ENCODE assay signal across 27 cellular contexts in genomic region chr2:145511946-145512345, GRCh38.
"Had no signal": no experiment of that assay in that cellular context is flagged by ENCODE, and none has a peak within 500 bp of the region (broad histone marks: within the 10 kb centered on the region; RNA-seq: fewer than 3 reads in every experiment).

No MANE protein-coding gene starts in this region.

- H3K4me1 Mint-ChIP-seq: nephron progenitor cell; stimulated activated effector memory CD8-positive, alpha-beta T cell treated with anti-CD3 and anti-CD28 coated beads, Interleukin-12 subunit alpha, Interleukin-12 subunit beta, amount 100 ng/mL, for 72 hours; stimulated activated naive B cell treated with anti-CD40 and anti-IgM and Interleukin-4, amounts not matched to agents 10 μg/mL and 1 μg/mL and 100 μg/mL, for 72 hours had no signal

- DNase-seq: nephron progenitor cell; nucleus accumbens; pancreas; right cardiac atrium; right lobe of liver; sigmoid colon; small intestine; stimulated activated CD4-positive, alpha-beta T cell treated with anti-CD3 and anti-CD28 coated beads, Interleukin-15, amount 100 ng/mL, for 24 hours; stimulated activated CD4-positive, alpha-beta T cell treated with anti-CD3 and anti-CD28 coated beads, Interleukin-2, amount 100 ng/mL, for 24 hours; stimulated activated CD4-positive, alpha-beta T cell treated with anti-CD3 and anti-CD28 coated beads, Interleukin-2, amount 100 ng/mL, for 48 hours; stimulated activated CD4-positive, alpha-beta T cell treated with anti-CD3 and anti-CD28 coated beads, Interleukin-4, amount 100 ng/mL, for 24 hours; stimulated activated naive B cell treated with anti-CD40 and anti-IgM and Interleukin-4, amounts not matched to agents 10 μg/mL and 1 μg/mL and 100 μg/mL, for 72 hours; stimulated activated naive CD4-positive, alpha-beta T cell treated with Interleukin-2 at 50 U/mL for 16 hours; stomach; thyroid gland; trophoblast cell; upper lobe of left lung had no signal

- FAIRE-seq: urothelium cell line had no signal

- H3K36me3 Mint-ChIP-seq: natural killer cell treated with Interleukin-12 subunit alpha and Interleukin-12 subunit beta and Interleukin-15 and Interleukin-18, amount 100 ng/mL, for 72 hours; stimulated activated effector memory CD8-positive, alpha-beta T cell treated with anti-CD3 and anti-CD28 coated beads, Interleukin-12 subunit alpha, Interleukin-12 subunit beta, amount 100 ng/mL, for 72 hours; stimulated activated naive B cell treated with anti-CD40 and anti-IgM and Interleukin-4, amounts not matched to agents 10 μg/mL and 1 μg/mL and 100 μg/mL, for 72 hours had no signal

- H3K27ac Mint-ChIP-seq: natural killer cell treated with Interleukin-12 subunit alpha and Interleukin-12 subunit beta and Interleukin-15 and Interleukin-18, amount 100 ng/mL, for 72 hours; nephron progenitor cell; stimulated activated effector memory CD8-positive, alpha-beta T cell treated with anti-CD3 and anti-CD28 coated beads, Interleukin-12 subunit alpha, Interleukin-12 subunit beta, amount 100 ng/mL, for 72 hours; stimulated activated naive B cell treated with anti-CD40 and anti-IgM and Interleukin-4, amounts not matched to agents 10 μg/mL and 1 μg/mL and 100 μg/mL, for 72 hours; stimulated activated naive CD8-positive, alpha-beta T cell treated with anti-CD3 and anti-CD28 coated beads, Interleukin-15, Interleukin-2, amounts not matched to agents 100 ng/mL and 50 ng/mL, for 24 hours had no signal

- H3K4me3 Mint-ChIP-seq: natural killer cell treated with Interleukin-12 subunit alpha and Interleukin-12 subunit beta and Interleukin-15 and Interleukin-18, amount 100 ng/mL, for 72 hours; nephron progenitor cell; neural crest cell; stimulated activated effector memory CD8-positive, alpha-beta T cell treated with anti-CD3 and anti-CD28 coated beads, Interleukin-12 subunit alpha, Interleukin-12 subunit beta, amount 100 ng/mL, for 72 hours; stimulated activated naive B cell treated with anti-CD40 and anti-IgM and Interleukin-4, amounts not matched to agents 10 μg/mL and 1 μg/mL and 100 μg/mL, for 72 hours; stimulated activated naive CD8-positive, alpha-beta T cell treated with anti-CD3 and anti-CD28 coated beads, Interleukin-15, Interleukin-2, amounts not matched to agents 100 ng/mL and 50 ng/mL, for 24 hours had no signal

- H3K4me1 ChIP-seq: pancreas, prostate gland, right lobe of liver, sigmoid colon, stomach, thyroid gland, tibial nerve, upper lobe of left lung, vagina had no signal

- ATAC-seq: natural killer cell treated with Interleukin-12 subunit alpha and Interleukin-12 subunit beta and Interleukin-15 and Interleukin-18, amount 100 ng/mL, for 72 hours; pancreas; right cardiac atrium; right lobe of liver; stimulated activated effector memory CD8-positive, alpha-beta T cell treated with anti-CD3 and anti-CD28 coated beads, Interleukin-12 subunit alpha, Interleukin-12 subunit beta, amount 100 ng/mL, for 72 hours; stimulated activated naive B cell treated with anti-CD40 and anti-IgM and Interleukin-4, amounts not matched to agents 10 μg/mL and 1 μg/mL and 100 μg/mL, for 72 hours had no signal

- H3K4me3 ChIP-seq: pancreas, prostate gland, right lobe of liver, sigmoid colon, stomach, thoracic aorta, thyroid gland, tibial nerve, upper lobe of left lung, vagina had no signal

- H3K27ac ChIP-seq: neutrophil, pancreas, prostate gland, right lobe of liver, sigmoid colon, stomach, thoracic aorta, thyroid gland, tibial nerve, upper lobe of left lung, vagina had no signal

- H3K27me3 Mint-ChIP-seq: stimulated activated naive B cell treated with anti-CD40 and anti-IgM and Interleukin-4, amounts not matched to agents 10 μg/mL and 1 μg/mL and 100 μg/mL, for 72 hours; stimulated activated naive CD8-positive, alpha-beta T cell treated with anti-CD3 and anti-CD28 coated beads, Interleukin-15, Interleukin-2, amounts not matched to agents 100 ng/mL and 50 ng/mL, for 24 hours had no signal

- H3K36me3 ChIP-seq: neutrophil, pancreas, prostate gland, right lobe of liver, sigmoid colon, stomach, thoracic aorta, thyroid gland, tibial nerve, upper lobe of left lung, vagina had no signal

- H3K27me3 ChIP-seq: neutrophil, pancreas, right lobe of liver, sigmoid colon, stomach, thyroid gland, tibial nerve, upper lobe of left lung, vagina had no signal

- H3K9me3 ChIP-seq: neutrophil, prostate gland, right lobe of liver, sigmoid colon, stomach, thoracic aorta, thyroid gland, tibial nerve, upper lobe of left lung, vagina had no signal

- H3K9me3 Mint-ChIP-seq: natural killer cell treated with Interleukin-12 subunit alpha and Interleukin-12 subunit beta and Interleukin-15 and Interleukin-18, amount 100 ng/mL, for 72 hours; stimulated activated effector memory CD8-positive, alpha-beta T cell treated with anti-CD3 and anti-CD28 coated beads, Interleukin-12 subunit alpha, Interleukin-12 subunit beta, amount 100 ng/mL, for 72 hours; stimulated activated naive B cell treated with anti-CD40 and anti-IgM and Interleukin-4, amounts not matched to agents 10 μg/mL and 1 μg/mL and 100 μg/mL, for 72 hours; stimulated activated naive CD8-positive, alpha-beta T cell treated with anti-CD3 and anti-CD28 coated beads, Interleukin-15, Interleukin-2, amounts not matched to agents 100 ng/mL and 50 ng/mL, for 24 hours had no signal
